In genomic region chr22:33922268-33922667, GRCh38 we compare ENCODE assay signal across 1 cellular context.
TF ChIP-seq lines count a peak whose summit lies in the region.

No MANE protein-coding gene starts in this region.

TF ChIP-seq in GM23338, 12 proteins besides CTCF, POLR2A, EP300 and RAD21:
- TF ChIP-seq ZNF462 (CRISPR knock-in tag; IDR thresholded peaks at IDR 0.05) (no peak), ZNF331 (CRISPR knock-in tag; IDR thresholded peaks at IDR 0.05; ENCODE audit: low read depth) (no peak), STAT1 (IDR thresholded peaks at IDR 0.05; ENCODE audit: unreplicated experiment) (no peak), NANOG (IDR thresholded peaks at IDR 0.05; ENCODE audit: borderline replicate concordance) (no peak), ZNF114 (CRISPR knock-in tag; IDR thresholded peaks at IDR 0.05) (no peak), ETS1 (IDR thresholded peaks at IDR 0.05) (no peak), POLR2AphosphoS5 (IDR thresholded peaks at IDR 0.05; ENCODE audit: low read depth) (no peak), CREB1 (CRISPR knock-in tag; IDR thresholded peaks at IDR 0.05; ENCODE audit: low read depth) (no peak), REST (IDR thresholded peaks at IDR 0.05; ENCODE audit: unreplicated experiment) (no peak)
